Comparison of ENCODE assay signal across 8 cellular contexts in genomic region chr1:174258148-174258550, GRCh38.
DNase-seq lines count a peak whose midpoint lies in the region; TF ChIP-seq lines count a peak whose summit lies in the region.

No MANE protein-coding gene starts in this region.

- no peaks in the 10 kb centered on the region for H3K9me3 ChIP-seq in ascending aorta

- no peaks in the 10 kb centered on the region for H3K27me3 ChIP-seq in ascending aorta

- TF ChIP-seq CTCF in RWPE1 (conservative IDR thresholded peaks at IDR 0.05; ENCODE audit: low read depth) (peak; percentile 63), ascending aorta (IDR thresholded peaks at IDR 0.05) (peak; percentile 15 to 43 (median 19))

- POLR2A ChIA-PET in RWPE1 (lab: Yijun Ruan, JAX; ENCODE audit: low non-redundant PET): no interaction called here

- H3K4me3 ChIP-seq in ascending aorta: no peak overlapping the region

- in situ Hi-C loops in KBM-7 (cut with MboI; ENCODE audit: low pct_unique_long_range_greater_than_20kb, low sequenced_read_pairs): loop anchor here (25.0 kb wide), 1 partner anchor 479 kb away; no protein-coding TSS in a partner anchor

- no peaks in the 10 kb centered on the region for H3K36me3 ChIP-seq in ascending aorta

- no peak overlapping the region for H3K27ac ChIP-seq in RWPE1
- H3K27ac ChIP-seq in ascending aorta: no peak overlapping the region

- CTCF ChIA-PET in RWPE1 (lab: Yijun Ruan, JAX): no interaction called here

- no peaks in the 10 kb centered on the region for H3K4me1 ChIP-seq in ascending aorta

- DNase-seq in DMS79 treated with DMSO at 0.1 percent for 48 hours (lab: John Stamatoyannopoulos, UW) (peak; percentile 39), KBM-7 (peak; percentile 63), RWPE1 (ENCODE audit: low spot score) (peak; percentile 46), ascending aorta (ENCODE audit: low spot score in 2 of 2) (no peak), iris pigment epithelial cell (ENCODE audit: low read depth) (peak; percentile 37), T1000 (lab: John Stamatoyannopoulos, UW) (no peak)
- peak; percentile 4 to 24 for DNase-seq in stimulated activated CD4-positive, alpha-beta T cell treated with anti-CD3 and anti-CD28 coated beads, Interleukin-4, amount 100 ng/mL, for 4 hours
- no peak for DNase-seq in NK-92 treated with Interleukin-12 subunit alpha and Interleukin-12 subunit beta, amount 100 ng/mL, for 24 hours (lab: John Stamatoyannopoulos, UW)

- intact Hi-C loops in ascending aorta (cut with DNase I): loop anchor here (2.0 kb wide), 1 partner anchor 487 kb away; no protein-coding TSS in a partner anchor

Comparison
In these comparisons a context has a peak if more than half of its experiments do, and no peak if none do; other contexts are left out.
1. DNase-seq: peak in DMS79 treated with DMSO at 0.1 percent for 48 hours (single experiment), KBM-7 (single experiment), RWPE1 (single experiment), iris pigment epithelial cell (single experiment) and stimulated activated CD4-positive, alpha-beta T cell treated with anti-CD3 and anti-CD28 coated beads, Interleukin-4, amount 100 ng/mL, for 4 hours (2 of 2); none in ascending aorta (0 of 2), NK-92 treated with Interleukin-12 subunit alpha and Interleukin-12 subunit beta, amount 100 ng/mL, for 24 hours (single experiment) and T1000 (single experiment).